ENCODE assay signal across 14 cellular contexts in genomic region chr4:169690787-169691186, GRCh38.
A peak's percentile ranks its signal among the peaks of the same experiment; 100 is the strongest.
DNase-seq lines count a peak whose midpoint lies in the region; ATAC-seq and TF ChIP-seq lines count a peak whose summit lies in the region.
"Had no signal": no experiment of that assay in that cellular context is flagged by ENCODE, and none has a peak within 500 bp of the region (broad histone marks: within the 10 kb centered on the region; RNA-seq: fewer than 3 reads in every experiment).

No MANE protein-coding gene starts in this region.

- H3K9ac ChIP-seq in SK-N-SH: no peak overlapping the region
- H3K9ac ChIP-seq: GM23248 had no signal

- no peak overlapping the region for H3K4me3 Mint-ChIP-seq in activated T-helper 2 cell treated with anti-CD3 and anti-CD28 coated beads, Interferon-gamma antibody, Interleukin-2, Interleukin-4, amounts not matched to agents 10 μg/mL and 5 μg/mL and 100 μg/mL, durations not matched to agents 14 hours and 24 hours and 36 hours (ENCODE audit: low read depth)
- H3K4me3 Mint-ChIP-seq: CD14-positive monocyte; CD8-positive, alpha-beta T cell had no signal

- H3K9me3 ChIP-seq in left lung (no peaks in the 10 kb centered on the region), upper lobe of right lung (no peaks in the 10 kb centered on the region), SK-N-SH (no peaks in the 10 kb centered on the region)

- H3K79me2 ChIP-seq in SK-N-SH (ENCODE audit: insufficient read depth): no peaks in the 10 kb centered on the region

- H3K36me3 ChIP-seq in left lung: peaks cover 0 to 26% of the 10 kb centered on the region in 2 donors
- peaks cover 25% of the 10 kb centered on the region for H3K36me3 ChIP-seq in upper lobe of right lung
- peaks cover 38 to 71% of the 10 kb centered on the region in 2 experiments for H3K36me3 ChIP-seq in SK-N-SH (replicated peaks in 1 of 2; ENCODE audit: control insufficient read depth in 1 of 2, insufficient read depth in 2 of 2, low read length in 1 of 2)

- no peaks in the 10 kb centered on the region for H3K9me2 ChIP-seq in SK-N-SH

- H3K36me3 Mint-ChIP-seq in activated T-helper 2 cell treated with anti-CD3 and anti-CD28 coated beads, Interferon-gamma antibody, Interleukin-2, Interleukin-4, amounts not matched to agents 10 μg/mL and 5 μg/mL and 100 μg/mL, durations not matched to agents 14 hours and 24 hours and 36 hours (ENCODE audit: low read depth): peaks cover 25% of the 10 kb centered on the region

- in situ Hi-C loops in Caki2 (cut with HindIII; ENCODE audit: low pct_unique_long_range_greater_than_20kb, low sequenced_read_pairs): no loop called here

- TF ChIP-seq CTCF in choroid plexus epithelial cell (conservative IDR thresholded peaks at IDR 0.05; ENCODE audit: low read depth, low read length): no peak
- TF ChIP-seq CTCF in left lung (IDR thresholded peaks at IDR 0.05): no peak
- TF ChIP-seq CTCF in upper lobe of right lung (IDR thresholded peaks at IDR 0.05): no peak
- no peak for TF ChIP-seq CTCF in SK-N-SH (IDR thresholded peaks at IDR 0.05)

- H3K9me3 Mint-ChIP-seq in activated T-helper 2 cell treated with anti-CD3 and anti-CD28 coated beads, Interferon-gamma antibody, Interleukin-2, Interleukin-4, amounts not matched to agents 10 μg/mL and 5 μg/mL and 100 μg/mL, durations not matched to agents 14 hours and 24 hours and 36 hours: no peaks in the 10 kb centered on the region
- H3K9me3 Mint-ChIP-seq: CD14-positive monocyte; CD8-positive, alpha-beta T cell had no signal

- H3K4me1 ChIP-seq in left lung (no peaks in the 10 kb centered on the region), upper lobe of right lung (no peaks in the 10 kb centered on the region), SK-N-SH (ENCODE audit: control insufficient read depth in 1 of 2, insufficient read depth in 2 of 2, low read depth in 1 of 2, low read length in 1 of 2) (no peaks in the 10 kb centered on the region)

- no peak overlapping the region for H3K27ac Mint-ChIP-seq in activated T-helper 2 cell treated with anti-CD3 and anti-CD28 coated beads, Interferon-gamma antibody, Interleukin-2, Interleukin-4, amounts not matched to agents 10 μg/mL and 5 μg/mL and 100 μg/mL, durations not matched to agents 14 hours and 24 hours and 36 hours
- H3K27ac Mint-ChIP-seq: CD8-positive, alpha-beta T cell had no signal

- POLR2A ChIA-PET in SK-N-SH (lab: Yijun Ruan, JAX): no interaction called here

- intact Hi-C loops in left lung (cut with DNase I): no loop called here
- intact Hi-C loops in upper lobe of right lung (cut with DNase I): no loop called here
- intact Hi-C loops in activated T-helper 2 cell treated with anti-CD3 and anti-CD28 coated beads, Interferon-gamma antibody, Interleukin-2, Interleukin-4, amounts not matched to agents 10 μg/mL and 5 μg/mL and 100 μg/mL, durations not matched to agents 14 hours and 24 hours and 36 hours (cut with micrococcal nuclease): no loop called here

- H3K27me3 ChIP-seq in left lung (no peaks in the 10 kb centered on the region), upper lobe of right lung (no peaks in the 10 kb centered on the region), SK-N-SH (ENCODE audit: insufficient read depth) (no peaks in the 10 kb centered on the region)

- H3K27ac ChIP-seq in left lung: no peak overlapping the region
- H3K27ac ChIP-seq in upper lobe of right lung: no peak overlapping the region
- H3K27ac ChIP-seq in SK-N-SH (ENCODE audit: low read depth in 2 of 2, low read length in 1 of 2): no peak overlapping the region
- H3K27ac ChIP-seq: GM23248 had no signal

- no peak for TF ChIP-seq EP300 in SK-N-SH (IDR thresholded peaks at IDR 0.05; ENCODE audit: borderline replicate concordance in 1 of 2, low read depth in 1 of 2, low read length in 1 of 2)

- no peak for TF ChIP-seq RAD21 in SK-N-SH (IDR thresholded peaks at IDR 0.05; ENCODE audit: low read length)

- peaks cover 9% of the 10 kb centered on the region for H3F3A ChIP-seq in SK-N-SH (replicated peaks; ENCODE audit: insufficient read depth)

- CTCF ChIA-PET in SK-N-SH (lab: Yijun Ruan, JAX): interaction anchor here (2.2 kb wide), 1 partner anchor 9 kb away, joined by 7 read pairs; no protein-coding TSS in a partner anchor

- H2AFZ ChIP-seq in SK-N-SH (ENCODE audit: low read depth): no peak overlapping the region
- H2AFZ ChIP-seq: GM23248 had no signal

- no peak overlapping the region for H3K4me2 ChIP-seq in SK-N-SH

- ATAC-seq in left lung: peak; percentile 73
- peak; percentile 43 for ATAC-seq in upper lobe of right lung
- ATAC-seq: CD8-positive, alpha-beta T cell; HCT116 had no signal

- no peaks in the 10 kb centered on the region for H4K20me1 ChIP-seq in SK-N-SH (ENCODE audit: insufficient read depth)

- H3K27me3 Mint-ChIP-seq in activated T-helper 2 cell treated with anti-CD3 and anti-CD28 coated beads, Interferon-gamma antibody, Interleukin-2, Interleukin-4, amounts not matched to agents 10 μg/mL and 5 μg/mL and 100 μg/mL, durations not matched to agents 14 hours and 24 hours and 36 hours (ENCODE audit: low read depth): no peaks in the 10 kb centered on the region

- DNase-seq in Caki2 (ENCODE audit: low read depth) (peak; percentile 9), choroid plexus epithelial cell (ENCODE audit: low read depth) (peak; percentile 5), left lung (peak in 1 of 2 donors; percentile 43), upper lobe of right lung (no peak), SK-N-SH (no peak)
- no peak for DNase-seq in stimulated activated CD4-positive, alpha-beta T cell treated with anti-CD3 and anti-CD28 coated beads, Interleukin-4, amount 100 ng/mL, for 24 hours
- DNase-seq in activated T-helper 2 cell treated with anti-CD3 and anti-CD28 coated beads, Interferon-gamma antibody, Interleukin-2, Interleukin-4, amounts not matched to agents 10 μg/mL and 5 μg/mL and 100 μg/mL, durations not matched to agents 14 hours and 24 hours and 36 hours (ENCODE audit: low spot score): no peak
- DNase-seq: CD8-positive, alpha-beta T cell; COR-L47; DND-41; GDM1; GM23248 had no signal

- H3K4me1 Mint-ChIP-seq in activated T-helper 2 cell treated with anti-CD3 and anti-CD28 coated beads, Interferon-gamma antibody, Interleukin-2, Interleukin-4, amounts not matched to agents 10 μg/mL and 5 μg/mL and 100 μg/mL, durations not matched to agents 14 hours and 24 hours and 36 hours (ENCODE audit: low read depth): no peaks in the 10 kb centered on the region
- H3K4me1 Mint-ChIP-seq: CD14-positive monocyte had no signal

- no peak overlapping the region for H3K4me3 ChIP-seq in choroid plexus epithelial cell (ENCODE audit: low read depth, low read length)
- no peak overlapping the region for H3K4me3 ChIP-seq in left lung
- H3K4me3 ChIP-seq in upper lobe of right lung: no peak overlapping the region
- H3K4me3 ChIP-seq in SK-N-SH (ENCODE audit: low read depth in 2 of 2, low read length in 1 of 2): no peak overlapping the region
- H3K4me3 ChIP-seq: GM23248 had no signal

- WGBS in SK-N-SH (ENCODE audit: low lambda C conversion rate): 98% methylated on average over 5 of the region's 5 CpGs

TF ChIP-seq in SK-N-SH, 30 proteins besides CTCF, POLR2A, EP300 and RAD21:
- TF ChIP-seq RXRA (IDR thresholded peaks at IDR 0.05; ENCODE audit: borderline replicate concordance, low read depth): no peak
- no peak for TF ChIP-seq RCOR1 (IDR thresholded peaks at IDR 0.05; ENCODE audit: low read length)
- no peak for TF ChIP-seq USF2 (IDR thresholded peaks at IDR 0.05; ENCODE audit: borderline replicate concordance, low read depth, low read length)
- no peak for TF ChIP-seq JUND (IDR thresholded peaks at IDR 0.05)
- TF ChIP-seq FOXJ3 (CRISPR knock-in tag; IDR thresholded peaks at IDR 0.05): no peak
TF ChIP-seq in SK-N-SH: peak in this region for 0.

Comparison
In these comparisons a context has a peak if more than half of its experiments do, and no peak if none do; other contexts are left out.
1. DNase-seq: peak in Caki2 (single experiment) and choroid plexus epithelial cell (single experiment); none in upper lobe of right lung (single experiment), stimulated activated CD4-positive, alpha-beta T cell treated with anti-CD3 and anti-CD28 coated beads, Interleukin-4, amount 100 ng/mL, for 24 hours (single experiment), SK-N-SH (single experiment) and activated T-helper 2 cell treated with anti-CD3 and anti-CD28 coated beads, Interferon-gamma antibody, Interleukin-2, Interleukin-4, amounts not matched to agents 10 μg/mL and 5 μg/mL and 100 μg/mL, durations not matched to agents 14 hours and 24 hours and 36 hours (single experiment).